Comparison of ENCODE assay signal across 34 cellular contexts in genomic region chr5:133348406-133348805, GRCh38.
"Had no signal": no experiment of that assay in that cellular context is flagged by ENCODE, and none has a peak within 500 bp of the region (broad histone marks: within the 10 kb centered on the region; RNA-seq: fewer than 3 reads in every experiment).

No MANE protein-coding gene starts in this region.

- ATAC-seq: activated CD4-positive, alpha-beta T cell treated with anti-CD3 and anti-CD28 coated beads for 36 hours; activated CD8-positive, alpha-beta memory T cell treated with anti-CD3 and anti-CD28 coated beads, Interleukin-2, amount 10 ng/mL, durations not matched to agents 7 days and 5 days; activated CD8-positive, alpha-beta T cell treated with anti-CD3 and anti-CD28 coated beads, Interleukin-2, amount 10 ng/mL, durations not matched to agents 7 days and 5 days; effector memory CD8-positive, alpha-beta T cell; foreskin keratinocyte; gastrocnemius medialis; T-helper 17 cell had no signal

- H3K27me3 Mint-ChIP-seq: dendritic cell treated with granulocyte-macrophage colony-stimulating factor and Interleukin-4, amounts not matched to agents 40 ng/mL and 50 ng/mL, for 4 days had no signal

- H3K4me3 Mint-ChIP-seq: activated CD4-positive, alpha-beta memory T cell treated with anti-CD3 and anti-CD28 coated beads for 36 hours; activated CD4-positive, alpha-beta T cell treated with anti-CD3 and anti-CD28 coated beads for 36 hours; activated CD4-positive, alpha-beta T cell treated with anti-CD3 and anti-CD28 coated beads, Interleukin-2, amount 10 ng/mL, durations not matched to agents 24 days and 14 days; activated CD8-positive, alpha-beta memory T cell treated with anti-CD3 and anti-CD28 coated beads, Interleukin-2, amount 10 ng/mL, durations not matched to agents 7 days and 5 days; activated CD8-positive, alpha-beta T cell treated with anti-CD3 and anti-CD28 coated beads, Interleukin-2, amount 10 ng/mL, durations not matched to agents 7 days and 5 days; activated naive CD8-positive, alpha-beta T cell; activated T-helper 1 cell treated with anti-CD3 and anti-CD28 coated beads, Interleukin-12 subunit alpha, Interleukin-12 subunit beta, Interleukin-2, Interleukin-4 antibody, amounts not matched to agents 30 ng/mL and 10 ng/mL and 1 ng/mL, durations not matched to agents 14 hours and 24 hours and 36 hours; dendritic cell treated with granulocyte-macrophage colony-stimulating factor and Interleukin-4, amounts not matched to agents 40 ng/mL and 50 ng/mL, for 4 days; effector memory CD8-positive, alpha-beta T cell; T-helper 17 cell; T-helper 2 cell treated with Interferon-gamma antibody and Interleukin-4, amounts not matched to agents 5 μg/mL and 100 μg/mL, for 36 hours had no signal

- H3K4me1 Mint-ChIP-seq: activated CD4-positive, alpha-beta T cell treated with anti-CD3 and anti-CD28 coated beads for 36 hours; activated CD4-positive, alpha-beta T cell treated with anti-CD3 and anti-CD28 coated beads, Interleukin-2, amount 10 ng/mL, durations not matched to agents 24 days and 14 days; activated CD8-positive, alpha-beta memory T cell treated with anti-CD3 and anti-CD28 coated beads, Interleukin-2, amount 10 ng/mL, durations not matched to agents 7 days and 5 days; T-helper 17 cell had no signal

- H3K36me3 Mint-ChIP-seq: activated CD4-positive, alpha-beta memory T cell treated with anti-CD3 and anti-CD28 coated beads for 36 hours; activated CD8-positive, alpha-beta memory T cell treated with anti-CD3 and anti-CD28 coated beads, Interleukin-2, amount 10 ng/mL, durations not matched to agents 7 days and 5 days; activated naive CD8-positive, alpha-beta T cell had no signal

- FAIRE-seq: astrocyte, bronchial epithelial cell had no signal

- H3K9me3 Mint-ChIP-seq: activated CD4-positive, alpha-beta memory T cell treated with anti-CD3 and anti-CD28 coated beads for 36 hours; activated CD4-positive, alpha-beta T cell treated with anti-CD3 and anti-CD28 coated beads, Interleukin-2, amount 10 ng/mL, durations not matched to agents 24 days and 14 days; activated T-helper 1 cell treated with anti-CD3 and anti-CD28 coated beads, Interleukin-12 subunit alpha, Interleukin-12 subunit beta, Interleukin-2, Interleukin-4 antibody, amounts not matched to agents 30 ng/mL and 10 ng/mL and 1 ng/mL, durations not matched to agents 14 hours and 24 hours and 36 hours; activated T-helper 2 cell treated with anti-CD3 and anti-CD28 coated beads, Interferon-gamma antibody, Interleukin-2, Interleukin-4, amounts not matched to agents 10 μg/mL and 5 μg/mL and 100 μg/mL, durations not matched to agents 14 hours and 24 hours and 36 hours; dendritic cell treated with granulocyte-macrophage colony-stimulating factor and Interleukin-4, amounts not matched to agents 40 ng/mL and 50 ng/mL, for 4 days; effector memory CD8-positive, alpha-beta T cell; T-helper 2 cell treated with Interferon-gamma antibody and Interleukin-4, amounts not matched to agents 5 μg/mL and 100 μg/mL, for 36 hours had no signal

- H3K27ac Mint-ChIP-seq: activated CD4-positive, alpha-beta memory T cell treated with anti-CD3 and anti-CD28 coated beads for 36 hours; activated CD4-positive, alpha-beta T cell treated with anti-CD3 and anti-CD28 coated beads for 36 hours; activated CD4-positive, alpha-beta T cell treated with anti-CD3 and anti-CD28 coated beads, Interleukin-2, amount 10 ng/mL, durations not matched to agents 24 days and 14 days; activated CD8-positive, alpha-beta memory T cell treated with anti-CD3 and anti-CD28 coated beads, Interleukin-2, amount 10 ng/mL, durations not matched to agents 7 days and 5 days; activated CD8-positive, alpha-beta T cell treated with anti-CD3 and anti-CD28 coated beads, Interleukin-2, amount 10 ng/mL, durations not matched to agents 7 days and 5 days; activated naive CD8-positive, alpha-beta T cell; activated T-helper 1 cell treated with anti-CD3 and anti-CD28 coated beads, Interleukin-12 subunit alpha, Interleukin-12 subunit beta, Interleukin-2, Interleukin-4 antibody, amounts not matched to agents 30 ng/mL and 10 ng/mL and 1 ng/mL, durations not matched to agents 14 hours and 24 hours and 36 hours; activated T-helper 2 cell treated with anti-CD3 and anti-CD28 coated beads, Interferon-gamma antibody, Interleukin-2, Interleukin-4, amounts not matched to agents 10 μg/mL and 5 μg/mL and 100 μg/mL, durations not matched to agents 14 hours and 24 hours and 36 hours; dendritic cell treated with granulocyte-macrophage colony-stimulating factor and Interleukin-4, amounts not matched to agents 40 ng/mL and 50 ng/mL, for 4 days; effector memory CD8-positive, alpha-beta T cell; T-helper 17 cell; T-helper 2 cell treated with Interferon-gamma antibody and Interleukin-4, amounts not matched to agents 5 μg/mL and 100 μg/mL, for 36 hours had no signal

- DNase-seq: activated CD4-positive, alpha-beta memory T cell treated with anti-CD3 and anti-CD28 coated beads for 36 hours; activated CD4-positive, alpha-beta T cell treated with anti-CD3 and anti-CD28 coated beads for 36 hours; activated CD4-positive, alpha-beta T cell treated with anti-CD3 and anti-CD28 coated beads, Interleukin-2, amount 10 ng/mL, durations not matched to agents 24 days and 14 days; activated CD4-positive, CD25-positive, alpha-beta regulatory T cell; activated CD4-positive, CD25-positive, alpha-beta regulatory T cell treated with anti-CD3 and anti-CD28 coated beads, Interleukin-2, amount 50 U/mL, for 72 hours; activated CD8-positive, alpha-beta memory T cell treated with anti-CD3 and anti-CD28 coated beads, Interleukin-2, amount 10 ng/mL, durations not matched to agents 7 days and 5 days; activated CD8-positive, alpha-beta memory T cell treated with anti-CD3 and anti-CD28 coated beads, Interleukin-2, amount 50 U/mL, for 4 hours; activated CD8-positive, alpha-beta T cell treated with anti-CD3 and anti-CD28 coated beads, Interleukin-2, amount 10 ng/mL, durations not matched to agents 7 days and 5 days; activated gamma-delta T cell treated with Interleukin-2 at 50 U/mL for 16 hours; activated naive CD4-positive, alpha-beta T cell treated with anti-CD3 and anti-CD28 coated beads, Interleukin-2, amount 50 U/mL, for 16 hours; activated naive CD4-positive, alpha-beta T cell treated with Interleukin-2 at 50 U/mL for 16 hours; activated T-cell treated with anti-CD3 and anti-CD28 coated beads, Interleukin-2, amount 50 U/mL, for 1 hour; activated T-cell treated with anti-CD3 and anti-CD28 coated beads, Interleukin-2, amount 50 U/mL, for 48 hours; amniotic stem cell; anterior cingulate cortex; brain microvascular endothelial cell; caudate nucleus; cerebellar nuclear complex; colonic mucosa; dorsolateral prefrontal cortex; effector memory CD8-positive, alpha-beta T cell; erythroblast; foreskin keratinocyte; gastrocnemius medialis; glutamatergic neuron; T-helper 1 cell; T-helper 17 cell had no signal
